ENCODE assay signal across 8 cellular contexts in genomic region chr7:129091484-129092002, GRCh38. TPM values are rescaled to one million over a fixed set of nuclear protein-coding genes. Genes with fewer than 3 reads are reported as not detected.
DNase-seq lines count a peak whose midpoint lies in the region; ATAC-seq and TF ChIP-seq lines count a peak whose summit lies in the region.

No MANE protein-coding gene starts in this region.

- peaks cover 22% of the 10 kb centered on the region for H3K4me1 Mint-ChIP-seq in activated T-cell treated with anti-CD3 and anti-CD28 coated beads, Interleukin-2, amount 50 U/mL, for 24 hours (ENCODE audit: low read depth)
- peaks cover 25 to 32% of the 10 kb centered on the region in 2 donors for H3K4me1 Mint-ChIP-seq in natural killer cell treated with Interleukin-12 subunit alpha and Interleukin-12 subunit beta and Interleukin-15 and Interleukin-18, amount 100 ng/mL, for 72 hours (ENCODE audit: low read depth in 2 of 2)

- no peaks in the 10 kb centered on the region for H3K36me3 ChIP-seq in fibroblast of lung (ENCODE audit: control insufficient read depth, insufficient read depth, low read length)

- no peak overlapping the region for H3K4me2 ChIP-seq in fibroblast of lung (ENCODE audit: extremely low read depth, insufficient read depth, low read length)

- H3K9ac ChIP-seq in fibroblast of lung (ENCODE audit: insufficient read depth, low read length): no peak overlapping the region

- H3K79me2 ChIP-seq in fibroblast of lung (ENCODE audit: control insufficient read depth, insufficient read depth, low read length): no peaks in the 10 kb centered on the region

- H3K27me3 ChIP-seq in fibroblast of lung (ENCODE audit: control insufficient read depth, insufficient read depth, low read length): peaks cover 2% of the 10 kb centered on the region

- H3K4me1 ChIP-seq in fibroblast of lung (ENCODE audit: control insufficient read depth, extremely low read depth, insufficient read depth, low read length): no peaks in the 10 kb centered on the region

- H3K27ac ChIP-seq in fibroblast of lung (ENCODE audit: insufficient read depth, low read length): no peak overlapping the region

- no peaks in the 10 kb centered on the region for H3K9me3 ChIP-seq in fibroblast of lung (ENCODE audit: control insufficient read depth, insufficient read depth, low read depth, low read length)

- H2AFZ ChIP-seq in fibroblast of lung (ENCODE audit: low read length): no peak overlapping the region

- no peaks in the 10 kb centered on the region for H3K9me3 Mint-ChIP-seq in activated T-cell treated with anti-CD3 and anti-CD28 coated beads, Interleukin-2, amount 50 U/mL, for 24 hours
- no peaks in the 10 kb centered on the region for H3K9me3 Mint-ChIP-seq in natural killer cell treated with Interleukin-12 subunit alpha and Interleukin-12 subunit beta and Interleukin-15 and Interleukin-18, amount 100 ng/mL, for 72 hours

- peaks cover 2% of the 10 kb centered on the region for H3K27me3 Mint-ChIP-seq in activated T-cell treated with anti-CD3 and anti-CD28 coated beads, Interleukin-2, amount 50 U/mL, for 24 hours
- no peaks in the 10 kb centered on the region for H3K27me3 Mint-ChIP-seq in natural killer cell treated with Interleukin-12 subunit alpha and Interleukin-12 subunit beta and Interleukin-15 and Interleukin-18, amount 100 ng/mL, for 72 hours

- peak overlapping the region; percentile 59 for H3K27ac Mint-ChIP-seq in activated T-cell treated with anti-CD3 and anti-CD28 coated beads, Interleukin-2, amount 50 U/mL, for 24 hours
- peak overlapping the region in 1 of 2 donors; percentile 84 for H3K27ac Mint-ChIP-seq in natural killer cell treated with Interleukin-12 subunit alpha and Interleukin-12 subunit beta and Interleukin-15 and Interleukin-18, amount 100 ng/mL, for 72 hours

- no peak overlapping the region for H3K4me3 ChIP-seq in fibroblast of lung (replicated peaks in 1 of 4; ENCODE audit: control extremely low read depth in 1 of 4, insufficient read depth in 1 of 4, low read depth in 3 of 4, low read length in 4 of 4)

- peak; percentile 54 for ATAC-seq in GM18867 (IDR thresholded peaks at IDR 0.05; ENCODE audit: unreplicated experiment)
- ATAC-seq in natural killer cell treated with Interleukin-12 subunit alpha and Interleukin-12 subunit beta and Interleukin-15 and Interleukin-18, amount 100 ng/mL, for 72 hours: peak; percentile 75 to 85

- H3K36me3 Mint-ChIP-seq in activated T-cell treated with anti-CD3 and anti-CD28 coated beads, Interleukin-2, amount 50 U/mL, for 24 hours (ENCODE audit: low read depth): no peaks in the 10 kb centered on the region
- H3K36me3 Mint-ChIP-seq in natural killer cell treated with Interleukin-12 subunit alpha and Interleukin-12 subunit beta and Interleukin-15 and Interleukin-18, amount 100 ng/mL, for 72 hours: no peaks in the 10 kb centered on the region

- H4K20me1 ChIP-seq in fibroblast of lung (ENCODE audit: control insufficient read depth, extremely low read depth, insufficient read depth, low read length): no peaks in the 10 kb centered on the region

- H3K4me3 Mint-ChIP-seq in activated T-cell treated with anti-CD3 and anti-CD28 coated beads, Interleukin-2, amount 50 U/mL, for 24 hours: no peak overlapping the region
- peak overlapping the region; percentile 43 for H3K4me3 Mint-ChIP-seq in natural killer cell treated with Interleukin-12 subunit alpha and Interleukin-12 subunit beta and Interleukin-15 and Interleukin-18, amount 100 ng/mL, for 72 hours

- in situ Hi-C loops in ACHN (cut with HindIII; ENCODE audit: low pct_ligation_motif_present, low pct_unique_long_range_greater_than_20kb, low sequenced_read_pairs): no loop called here
- in situ Hi-C loops in KBM-7 (cut with MboI; ENCODE audit: low pct_unique_long_range_greater_than_20kb, low sequenced_read_pairs): no loop called here

- peak; percentile 99 for TF ChIP-seq CTCF in fibroblast of lung (conservative IDR thresholded peaks at IDR 0.05 in 1 of 2, IDR thresholded peaks at IDR 0.05 in 1 of 2; ENCODE audit: low read depth in 1 of 2, low read length in 2 of 2)

- DNase-seq in ACHN (peak; percentile 87), KBM-7 (peak; percentile 86), OCI-M2 (lab: John Stamatoyannopoulos, UW; ENCODE audit: unreplicated experiment) (peak; percentile 75), fibroblast of lung (ENCODE audit: low read depth in 2 of 2) (peak; percentile 41 to 58)
- DNase-seq in activated T-cell treated with anti-CD3 and anti-CD28 coated beads, Interleukin-2, amount 50 U/mL, for 24 hours: peak; percentile 96
- peak; percentile 88 for DNase-seq in natural killer cell treated with Interleukin-12 subunit alpha and Interleukin-12 subunit beta and Interleukin-15 and Interleukin-18, amount 100 ng/mL, for 72 hours (ENCODE audit: low spot score)
- DNase-seq in stimulated activated naive CD4-positive, alpha-beta T cell (lab: John Stamatoyannopoulos, UW): peak; percentile 63 to 87 (median 79)

RNA-seq across cellular contexts. Expression of gene TNPO3, which starts 36.6 kb away (rescaled TPM):
- 55.0 and 73.5 TPM in 2 replicates for total RNA-seq in fibroblast of lung
- 39.1 and 47.7 TPM in 2 replicates for polyA plus RNA-seq in fibroblast of lung
- 35.9 and 41.3 TPM in 2 replicates for polyA plus RNA-seq in fibroblast of lung (2012)
- polyA minus RNA-seq in fibroblast of lung (ENCODE audit: low replicate concordance): 54.4 and 64.8 TPM in 2 replicates
- total RNA-seq in natural killer cell treated with Interleukin-12 subunit alpha and Interleukin-12 subunit beta and Interleukin-15 and Interleukin-18, amount 100 ng/mL, for 72 hours: 10 to 100 TPM; 70.8 to 71.2 TPM

RNA-seq across cellular contexts. Expression of gene TSPAN33, which starts 53.0 kb away (rescaled TPM):
- total RNA-seq in fibroblast of lung: 0.17 and 0.77 TPM in 2 replicates
- 0.25 and 0.36 TPM in 2 replicates for polyA plus RNA-seq in fibroblast of lung
- 0.21 and 0.33 TPM in 2 replicates for polyA plus RNA-seq in fibroblast of lung (2012)
- polyA minus RNA-seq in fibroblast of lung (ENCODE audit: low replicate concordance): not detected in 2 replicates
- total RNA-seq in natural killer cell treated with Interleukin-12 subunit alpha and Interleukin-12 subunit beta and Interleukin-15 and Interleukin-18, amount 100 ng/mL, for 72 hours: 10 to 100 TPM; 17.0 to 74.0 TPM

Comparison
In these comparisons a context has a peak if more than half of its experiments do, and no peak if none do; other contexts are left out.
1. RNA of gene TSPAN33, which starts 53.0 kb away (total RNA-seq): 17.0 to 74.0 TPM in natural killer cell treated with Interleukin-12 subunit alpha and Interleukin-12 subunit beta and Interleukin-15 and Interleukin-18, amount 100 ng/mL, for 72 hours; 0.17 to 0.77 TPM in fibroblast of lung; every median in the first group is over 10 times any median in the second.
2. Peak in every context shown above with its lines, with median percentiles within 50 percentile points of each other: DNase-seq.